In genomic region chr14:22463763-22464173, GRCh38 we compare ENCODE assay signal across 18 cellular contexts.
DNase-seq lines count a peak whose midpoint lies in the region; ATAC-seq, FAIRE-seq and TF ChIP-seq lines count a peak whose summit lies in the region.
"Had no signal": no experiment of that assay in that cellular context is flagged by ENCODE, and none has a peak within 500 bp of the region (broad histone marks: within the 10 kb centered on the region; RNA-seq: fewer than 3 reads in every experiment).

No MANE protein-coding gene starts in this region.

- H3K4me2 ChIP-seq in KMS-11 (peak overlapping the region; percentile 67), GM12878 (ENCODE audit: control insufficient read depth, insufficient read depth) (peak overlapping the region; percentile 97), smooth muscle cell (no peak overlapping the region)
- H3K4me2 ChIP-seq: BLaER1 treated with 17β-estradiol and CSF1 and Interleukin-3, amounts not matched to agents 10 nM and 100 nM had no signal

- no peak for TF ChIP-seq CTCF in GM06990 (IDR thresholded peaks at IDR 0.05; ENCODE audit: insufficient read depth, low read length, poor library complexity, severe bottlenecking)
- TF ChIP-seq CTCF in KMS-11 (conservative IDR thresholded peaks at IDR 0.05; ENCODE audit: low read depth, low read length), result no peak
- no peak for TF ChIP-seq CTCF in GM12878 (IDR thresholded peaks at IDR 0.05 in 2 of 3, conservative IDR thresholded peaks at IDR 0.05 in 1 of 3; ENCODE audit: control insufficient read depth in 2 of 3, extremely low read depth in 1 of 3, insufficient read depth in 1 of 3, low read depth in 3 of 3, low read length in 3 of 3)
- TF ChIP-seq CTCF in pancreas (IDR thresholded peaks at IDR 0.05), result no peak
- TF ChIP-seq CTCF in smooth muscle cell (IDR thresholded peaks at IDR 0.05; ENCODE audit: borderline replicate concordance, insufficient read depth, poor library complexity, severe bottlenecking), result no peak

- H3K9me3 ChIP-seq in GM12878 (replicated peaks; ENCODE audit: control insufficient read depth, insufficient read depth, low read length) (no peaks in the 10 kb centered on the region; the same call in 2 of the 3 replicates), pancreas (no peaks in the 10 kb centered on the region), smooth muscle cell (replicated peaks; ENCODE audit: low read depth) (no peaks in the 10 kb centered on the region)
- H3K9me3 ChIP-seq: BLaER1 treated with 17β-estradiol and CSF1 and Interleukin-3, amounts not matched to agents 10 nM and 100 nM; Peyer's patch had no signal

- no peaks in the 10 kb centered on the region for H3K27me3 ChIP-seq in GM06990 (replicated peaks; ENCODE audit: control insufficient read depth, insufficient read depth, low read length)
- H3K27me3 ChIP-seq in KMS-11 (ENCODE audit: insufficient read depth, low read depth), result peaks cover 7% of the 10 kb centered on the region; the same call in 1 of the 2 replicates
- H3K27me3 ChIP-seq in GM12878 (replicated peaks in 1 of 2; ENCODE audit: control insufficient read depth in 2 of 2, insufficient read depth in 2 of 2, low read length in 1 of 2), result no peaks in the 10 kb centered on the region
- no peaks in the 10 kb centered on the region for H3K27me3 ChIP-seq in pancreas
- peaks cover 22% of the 10 kb centered on the region for H3K27me3 ChIP-seq in smooth muscle cell (ENCODE audit: low read depth)
- H3K27me3 ChIP-seq: BLaER1 treated with 17β-estradiol and CSF1 and Interleukin-3, amounts not matched to agents 10 nM and 100 nM; Peyer's patch had no signal

- peaks cover 58% of the 10 kb centered on the region for H3K4me1 ChIP-seq in KMS-11 (ENCODE audit: low read depth, poor library complexity, severe bottlenecking)
- peaks cover 78% of the 10 kb centered on the region for H3K4me1 ChIP-seq in GM12878 (ENCODE audit: control insufficient read depth, insufficient read depth, low read length)
- H3K4me1 ChIP-seq in pancreas, result no peaks in the 10 kb centered on the region
- no peaks in the 10 kb centered on the region for H3K4me1 ChIP-seq in smooth muscle cell (ENCODE audit: low read depth)
- H3K4me1 ChIP-seq: BLaER1 treated with 17β-estradiol and CSF1 and Interleukin-3, amounts not matched to agents 10 nM and 100 nM had no signal

- TF ChIP-seq POLR2A in GM12878 (IDR thresholded peaks at IDR 0.05; ENCODE audit: low read depth, low read length), result no peak

- WGBS in GM12878 (ENCODE audit: insufficient coverage, insufficient replicate concordance, low lambda C conversion rate, missing lambda C conversion rate), result 58% methylated on average over 4 of the region's 4 CpGs
- 45 to 59% methylated on average over 4 of the region's 4 CpGs for WGBS in pancreas, 2 donors
- WGBS in smooth muscle cell (ENCODE audit: low lambda C conversion rate), result 95% methylated on average over 4 of the region's 4 CpGs

- H2AFZ ChIP-seq in KMS-11 (ENCODE audit: low read depth) (no peak overlapping the region), GM12878 (ENCODE audit: control insufficient read depth, low read depth, low read length) (no peak overlapping the region), smooth muscle cell (ENCODE audit: low read depth) (no peak overlapping the region)

- CTCF ChIA-PET in GM12878 (lab: Yijun Ruan, JAX), result interaction anchor here (0.8 to 4.9 kb wide), 12 partner anchors 12 to 352 kb away, joined by 3 to 104 read pairs (median 12); no protein-coding TSS in a partner anchor

- BruUV-seq in GM12878 (replicated peaks; lab: Mats Ljungman, UMichigan), result TSS peak; percentile 44

- H3K4me3 ChIP-seq in GM06990 (replicated peaks; ENCODE audit: low read depth, low read length) (no peak overlapping the region), KMS-11 (IDR thresholded peaks at IDR 0.05; ENCODE audit: insufficient read depth, low read depth, low read length) (no peak overlapping the region), GM12878 (peak overlapping the region; percentile 20; the same call in 1 of the 2 replicates), pancreas (no peak overlapping the region), smooth muscle cell (no peak overlapping the region)
- H3K4me3 ChIP-seq: BLaER1 treated with 17β-estradiol and CSF1 and Interleukin-3, amounts not matched to agents 10 nM and 100 nM; Peyer's patch had no signal

- no peak overlapping the region for H3K27ac ChIP-seq in KMS-11
- H3K27ac ChIP-seq in GM12878 (ENCODE audit: control insufficient read depth, insufficient read depth), result peak overlapping the region; percentile 86
- no peak overlapping the region for H3K27ac ChIP-seq in pancreas
- H3K27ac ChIP-seq in smooth muscle cell (ENCODE audit: low read depth), result no peak overlapping the region
- H3K27ac ChIP-seq: BLaER1 treated with 17β-estradiol and CSF1 and Interleukin-3, amounts not matched to agents 10 nM and 100 nM had no signal

- in situ Hi-C loops in GM12878 (cut with MboI), result no loop called here

- FAIRE-seq in GM12878 (lab: Jason Lieb, UNC) (no peak), pancreas (lab: Jason Lieb, UNC) (no peak)
- FAIRE-seq: H1 had no signal

- no peak for TF ChIP-seq EP300 in GM12878 (IDR thresholded peaks at IDR 0.05; ENCODE audit: borderline replicate concordance in 1 of 2, control insufficient read depth in 1 of 2, low read depth in 2 of 2, low read length in 2 of 2)

- SMC1A ChIA-PET in GM12878 (lab: Charles Lee; ENCODE audit: uncharacterized antibody, unreplicated experiment), result interaction anchor here (0.9 to 31.5 kb wide), 8 partner anchors 14 to 145 kb away, joined by 3 to 912 read pairs (median 25); no protein-coding TSS in a partner anchor

- H3K9ac ChIP-seq in KMS-11, result no peak overlapping the region
- no peak overlapping the region; the same call in 1 of the 2 replicates for H3K9ac ChIP-seq in GM12878 (ENCODE audit: control insufficient read depth, insufficient read depth, low read length)
- no peak overlapping the region for H3K9ac ChIP-seq in smooth muscle cell (ENCODE audit: low read depth)
- H3K9ac ChIP-seq: BLaER1 treated with 17β-estradiol and CSF1 and Interleukin-3, amounts not matched to agents 10 nM and 100 nM had no signal

- RAD21 ChIA-PET in GM12878 (lab: Charles Lee; ENCODE audit: unreplicated experiment), result interaction anchor here (0.7 to 4.2 kb wide), 11 partner anchors 14 to 144 kb away, joined by 3 to 37 read pairs (median 10); no protein-coding TSS in a partner anchor

- H4K20me1 ChIP-seq in KMS-11 (ENCODE audit: insufficient read depth), result no peaks in the 10 kb centered on the region
- H4K20me1 ChIP-seq in GM12878 (ENCODE audit: control insufficient read depth, insufficient read depth), result no peaks in the 10 kb centered on the region
- H4K20me1 ChIP-seq in smooth muscle cell (ENCODE audit: low read depth), result no peaks in the 10 kb centered on the region
- H4K20me1 ChIP-seq: BLaER1 treated with 17β-estradiol and CSF1 and Interleukin-3, amounts not matched to agents 10 nM and 100 nM had no signal

- POLR2A ChIA-PET in GM12878 (lab: Charles Lee), result interaction anchor here (1.0 to 2.4 kb wide), 5 partner anchors 13 to 83 kb away, joined by 3 to 10 read pairs (median 4); no protein-coding TSS in a partner anchor

- H3K36me3 ChIP-seq in GM06990 (ENCODE audit: control insufficient read depth, insufficient read depth, low read length), result no peaks in the 10 kb centered on the region
- no peaks in the 10 kb centered on the region for H3K36me3 ChIP-seq in KMS-11 (ENCODE audit: insufficient read depth)
- no peaks in the 10 kb centered on the region for H3K36me3 ChIP-seq in GM12878 (ENCODE audit: control insufficient read depth in 2 of 2, insufficient read depth in 2 of 2, low read length in 1 of 2)
- H3K36me3 ChIP-seq in pancreas, result no peaks in the 10 kb centered on the region
- H3K36me3 ChIP-seq in smooth muscle cell (ENCODE audit: low read depth), result no peaks in the 10 kb centered on the region
- H3K36me3 ChIP-seq: BLaER1 treated with 17β-estradiol and CSF1 and Interleukin-3, amounts not matched to agents 10 nM and 100 nM; Peyer's patch had no signal

- no peak; the same call in 2 of the 3 replicates for ATAC-seq in GM12878
- peak; percentile 78 to 90 (median 83) for ATAC-seq in pancreas
- ATAC-seq in HG03432 (IDR thresholded peaks at IDR 0.05; ENCODE audit: unreplicated experiment), result no peak

- intact Hi-C loops in GM12878 (cut with micrococcal nuclease; ENCODE audit: unreplicated experiment) (loop anchor here (2.0 kb wide), 1 partner anchor 15 kb away; no protein-coding TSS in a partner anchor), pancreas (cut with DNase I) (no loop called here)

- H3K79me2 ChIP-seq in KMS-11 (ENCODE audit: insufficient read depth, low read depth) (no peaks in the 10 kb centered on the region), GM12878 (ENCODE audit: control insufficient read depth, insufficient read depth, low read length) (no peaks in the 10 kb centered on the region), smooth muscle cell (ENCODE audit: low read depth) (no peaks in the 10 kb centered on the region)

- DNase-seq in GM06990 (ENCODE audit: extremely low read depth, insufficient read length), result peak; percentile 21
- no peak for DNase-seq in GM12878 (ENCODE audit: low read depth, low spot score)
- peak; percentile 45 to 74 (median 63) for DNase-seq in pancreas
- DNase-seq in NCI-H526 (lab: John Stamatoyannopoulos, UW), result no peak
- no peak for DNase-seq in smooth muscle cell (lab: John Stamatoyannopoulos, UW; ENCODE audit: unreplicated experiment)
- DNase-seq: DMS 273 treated with DMSO at 0.1 percent for 48 hours, EL, KG1, NCI-H1105 treated with DMSO at 0.1 percent for 48 hours, NCI-H187, NCI-H446, NCI-H774, Peyer's patch, SHP77 treated with DMSO at 0.1 percent for 48 hours had no signal

- H3F3A ChIP-seq in smooth muscle cell (ENCODE audit: low read depth), result no peaks in the 10 kb centered on the region

- no peak for TF ChIP-seq RAD21 in GM12878 (IDR thresholded peaks at IDR 0.05; ENCODE audit: insufficient read depth, low read depth, low read length)

TF ChIP-seq in GM12878, 131 proteins besides CTCF, POLR2A, EP300 and RAD21 (continues in another document):
- no peak for TF ChIP-seq SMAD1 (IDR thresholded peaks at IDR 0.05; ENCODE audit: low read depth, partially characterized antibody)
- no peak for TF ChIP-seq ZNF274 (IDR thresholded peaks at IDR 0.05; ENCODE audit: insufficient read depth, insufficient read length)
- no peak for TF ChIP-seq NRF1 (conservative IDR thresholded peaks at IDR 0.05; ENCODE audit: low read depth, low read length)
- no peak for TF ChIP-seq ZNF384 (IDR thresholded peaks at IDR 0.05; ENCODE audit: borderline replicate concordance, low read depth, low read length)
- TF ChIP-seq, protein P1, sequence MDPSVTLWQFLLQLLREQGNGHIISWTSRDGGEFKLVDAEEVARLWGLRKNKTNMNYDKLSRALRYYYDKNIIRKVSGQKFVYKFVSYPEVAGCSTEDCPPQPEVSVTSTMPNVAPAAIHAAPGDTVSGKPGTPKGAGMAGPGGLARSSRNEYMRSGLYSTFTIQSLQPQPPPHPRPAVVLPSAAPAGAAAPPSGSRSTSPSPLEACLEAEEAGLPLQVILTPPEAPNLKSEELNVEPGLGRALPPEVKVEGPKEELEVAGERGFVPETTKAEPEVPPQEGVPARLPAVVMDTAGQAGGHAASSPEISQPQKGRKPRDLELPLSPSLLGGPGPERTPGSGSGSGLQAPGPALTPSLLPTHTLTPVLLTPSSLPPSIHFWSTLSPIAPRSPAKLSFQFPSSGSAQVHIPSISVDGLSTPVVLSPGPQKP (IDR thresholded peaks at IDR 0.05; ENCODE audit: low read depth, low read length), result no peak
- no peak for TF ChIP-seq SPI1 (IDR thresholded peaks at IDR 0.05; ENCODE audit: borderline replicate concordance, insufficient read depth, low read depth, low read length)
- no peak for TF ChIP-seq SMAD5 (IDR thresholded peaks at IDR 0.05; ENCODE audit: low read depth)

Comparison
In these comparisons a context has a peak if more than half of its experiments do, and no peak if none do; other contexts are left out.
1. DNase-seq: peak in GM06990 (single experiment) and pancreas (6 of 6); none in GM12878 (single experiment), NCI-H526 (0 of 2) and smooth muscle cell (single experiment).
2. ATAC-seq: peak in pancreas (4 of 4); none in GM12878 (single experiment) and HG03432 (single experiment).